Comparison of ENCODE assay signal across 16 cellular contexts in the genomic region with DNA sequence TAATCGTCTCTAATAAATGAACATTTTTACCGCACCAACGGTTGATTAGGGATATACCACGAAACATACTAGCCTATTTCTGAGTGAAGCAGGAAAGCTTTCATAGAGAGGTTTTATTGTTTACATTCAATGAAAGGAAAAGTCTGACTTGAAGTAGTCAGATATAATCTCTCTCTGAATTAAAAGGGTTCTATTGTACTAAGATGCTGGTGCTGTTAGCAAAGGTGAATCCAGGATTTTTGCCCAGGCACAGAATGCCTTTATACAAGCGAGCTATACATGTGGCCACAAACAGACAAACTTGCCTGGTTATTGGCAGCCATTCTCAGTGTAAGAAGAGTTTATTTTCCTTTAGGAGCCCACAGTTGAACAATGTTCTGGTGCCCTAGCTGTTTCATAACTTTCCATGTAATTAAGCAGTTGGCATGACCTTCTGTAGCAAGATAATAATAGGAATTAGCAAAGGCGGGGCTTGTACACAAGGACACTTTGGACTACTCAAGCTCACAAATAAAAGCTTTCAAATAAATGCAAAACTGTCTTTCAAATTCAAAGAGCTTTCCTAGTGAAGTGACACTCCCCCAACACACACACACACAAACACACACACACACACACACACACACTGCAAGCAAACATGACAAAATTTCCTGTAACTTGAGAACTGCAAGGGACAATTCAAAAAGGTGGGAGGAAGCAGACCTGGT.
DNase-seq lines count a peak whose midpoint lies in the region; ATAC-seq and TF ChIP-seq lines count a peak whose summit lies in the region.
"Had no signal": no experiment of that assay in that cellular context is flagged by ENCODE, and none has a peak within 500 bp of the region (broad histone marks: within the 10 kb centered on the region; RNA-seq: fewer than 3 reads in every experiment).

No MANE protein-coding gene starts in this region.

- H3K27me3 ChIP-seq in effector memory CD4-positive, alpha-beta T cell (replicated peaks; ENCODE audit: control insufficient read depth, insufficient read depth, low read length, poor library complexity, severe bottlenecking) = no peaks in the 10 kb centered on the region
- H3K27me3 ChIP-seq in Caco-2 (replicated peaks; ENCODE audit: control insufficient read depth, insufficient read depth, low read length) = no peaks in the 10 kb centered on the region

- H3K4me3 ChIP-seq in effector memory CD4-positive, alpha-beta T cell (ENCODE audit: insufficient read depth, low read depth, low read length, poor library complexity, severe bottlenecking) = no peak overlapping the region
- H3K4me3 ChIP-seq in Caco-2 (ENCODE audit: low read depth, low read length) = no peak overlapping the region
- H3K4me3 ChIP-seq: lung had no signal

- no peak for ATAC-seq in GM19397 (IDR thresholded peaks at IDR 0.05; ENCODE audit: unreplicated experiment)
- ATAC-seq: activated CD8-positive, alpha-beta T cell treated with anti-CD3 and anti-CD28 coated beads for 36 hours; PC-3 had no signal

- TF ChIP-seq CTCF in nephron progenitor cell (IDR thresholded peaks at IDR 0.05) (no peak), Caco-2 (IDR thresholded peaks at IDR 0.05; ENCODE audit: insufficient read depth in 1 of 2, low read depth in 1 of 2, low read length in 1 of 2, severe bottlenecking in 1 of 2, unreplicated experiment in 1 of 2) (no peak)

- peak overlapping the region; percentile 87 for H3K27ac Mint-ChIP-seq in nephron progenitor cell
- no peak overlapping the region for H3K27ac Mint-ChIP-seq in Caco-2 (ENCODE audit: unreplicated experiment)
- H3K27ac Mint-ChIP-seq: activated CD8-positive, alpha-beta T cell treated with anti-CD3 and anti-CD28 coated beads for 36 hours had no signal

- peaks cover 51% of the 10 kb centered on the region for H3K4me1 ChIP-seq in effector memory CD4-positive, alpha-beta T cell (ENCODE audit: control insufficient read depth, insufficient read depth, low read length, poor library complexity, severe bottlenecking)
- no peaks in the 10 kb centered on the region; the same call in 1 of the 2 replicates for H3K4me1 ChIP-seq in Caco-2

- H3K36me3 ChIP-seq in effector memory CD4-positive, alpha-beta T cell (ENCODE audit: control insufficient read depth, insufficient read depth, low read length) = no peaks in the 10 kb centered on the region
- no peaks in the 10 kb centered on the region for H3K36me3 ChIP-seq in Caco-2 (ENCODE audit: control insufficient read depth, insufficient read depth, low read length)

- intact Hi-C loops in Caco-2 (cut with micrococcal nuclease; ENCODE audit: unreplicated experiment) = no loop called here

- H3K36me3 Mint-ChIP-seq in nephron progenitor cell (ENCODE audit: low read depth) = peaks cover 21% of the 10 kb centered on the region
- H3K36me3 Mint-ChIP-seq in Caco-2 (ENCODE audit: insufficient read depth, unreplicated experiment) = no peaks in the 10 kb centered on the region

- no TSS peak for BruUV-seq in Caco-2 (replicated peaks; lab: Mats Ljungman, UMichigan)

- H3K27ac ChIP-seq in effector memory CD4-positive, alpha-beta T cell (ENCODE audit: insufficient read depth, low read length, poor library complexity, severe bottlenecking) = peak overlapping the region; percentile 43

- H3K27me3 Mint-ChIP-seq in nephron progenitor cell (ENCODE audit: low read depth, poor library complexity) (no peaks in the 10 kb centered on the region), Caco-2 (ENCODE audit: insufficient read depth, unreplicated experiment) (no peaks in the 10 kb centered on the region)
- H3K27me3 Mint-ChIP-seq: activated CD8-positive, alpha-beta T cell treated with anti-CD3 and anti-CD28 coated beads for 36 hours had no signal

- POLR2A ChIA-PET in Caco-2 (lab: Charles Lee) = no interaction called here

- CTCF ChIA-PET in Caco-2 (lab: Charles Lee) = no interaction called here

- H3K9me3 Mint-ChIP-seq in nephron progenitor cell = peaks cover 63% of the 10 kb centered on the region
- peaks cover 29% of the 10 kb centered on the region for H3K9me3 Mint-ChIP-seq in Caco-2 (ENCODE audit: unreplicated experiment)

- H3K4me3 Mint-ChIP-seq in nephron progenitor cell (peak overlapping the region; percentile 10), Caco-2 (ENCODE audit: unreplicated experiment) (no peak overlapping the region)
- H3K4me3 Mint-ChIP-seq: activated CD8-positive, alpha-beta T cell treated with anti-CD3 and anti-CD28 coated beads for 36 hours had no signal

- DNase-seq in DMS53 (lab: John Stamatoyannopoulos, UW) (peak; percentile 45), DMS53 treated with DMSO at 0.1 percent for 48 hours (lab: John Stamatoyannopoulos, UW; ENCODE audit: unreplicated experiment) (no peak), NCI-H146 treated with DMSO at 0.1 percent for 48 hours (lab: John Stamatoyannopoulos, UW; ENCODE audit: unreplicated experiment) (peak; percentile 40), nephron progenitor cell (no peak), HUDEP-2 (lab: John Stamatoyannopoulos, UW; ENCODE audit: unreplicated experiment in 76 of 76) (no peak), Caco-2 (no peak)
- DNase-seq in effector memory CD4-positive, alpha-beta T cell = no peak
- DNase-seq: activated CD8-positive, alpha-beta T cell treated with anti-CD3 and anti-CD28 coated beads for 36 hours; activated gamma-delta T cell treated with Interleukin-2 at 50 U/mL for 16 hours; Calu3; hippocampal formation; KG1; nucleus accumbens; PC-3 had no signal

- peaks cover 32% of the 10 kb centered on the region for H3K4me1 Mint-ChIP-seq in nephron progenitor cell
- peaks cover 7% of the 10 kb centered on the region for H3K4me1 Mint-ChIP-seq in Caco-2 (ENCODE audit: low read depth, unreplicated experiment)

- H3K9me3 ChIP-seq in effector memory CD4-positive, alpha-beta T cell (ENCODE audit: control insufficient read depth, low read length) = no peaks in the 10 kb centered on the region
- H3K9me3 ChIP-seq in Caco-2 = peaks cover 27% of the 10 kb centered on the region

Comparison
In these comparisons a context has a peak if more than half of its experiments do, and no peak if none do; other contexts are left out.
1. DNase-seq: peak in DMS53 (single experiment) and NCI-H146 treated with DMSO at 0.1 percent for 48 hours (single experiment); none in DMS53 treated with DMSO at 0.1 percent for 48 hours (single experiment), effector memory CD4-positive, alpha-beta T cell (0 of 3), nephron progenitor cell (single experiment), HUDEP-2 (0 of 76) and Caco-2 (0 of 2).